22 cellular contexts compared by ENCODE assay signal in genomic region chr11:31794546-31794945, GRCh38. TPM values are rescaled to one million over a fixed set of nuclear protein-coding genes. Genes with fewer than 3 reads are reported as not detected.
"Had no signal": no experiment of that assay in that cellular context is flagged by ENCODE, and none has a peak within 500 bp of the region (broad histone marks: within the 10 kb centered on the region; RNA-seq: fewer than 3 reads in every experiment).

No MANE protein-coding gene starts in this region.

- H3K27me3 ChIP-seq: MG63, SJSA1 had no signal

- H3K27ac ChIP-seq: SJSA1, SK-N-MC had no signal

- H3K9me3 ChIP-seq: MG63, SJSA1 had no signal

- H3K36me3 ChIP-seq: SJSA1 had no signal

- DNase-seq: IMR-90, Karpas-422, KG1, MG63, NCI-H1092, NCI-H1105 treated with DMSO at 0.1 percent for 48 hours, NCI-H1417 treated with DMSO at 0.1 percent for 48 hours, NCI-H146, NCI-H187, NCI-H2029, NCI-H2081 treated with DMSO at 0.1 percent for 48 hours, NCI-H2171, NCI-H226, NCI-H446, NCI-H510A, NCI-H524 treated with DMSO at 0.1 percent for 48 hours, Right ventricle myocardium superior, RPMI8226, SIG-M5 had no signal

- H3K4me3 ChIP-seq: MG63, SJSA1, SK-N-MC had no signal

- H3K4me1 ChIP-seq: SJSA1 had no signal

- ATAC-seq: HepG2 had no signal

RNA-seq across cellular contexts. Expression of gene PAX6, which starts 16.6 kb away (rescaled TPM):
- total RNA-seq: IMR-90, Right ventricle myocardium superior had no signal
- polyA plus RNA-seq: IMR-90 had no signal
